In genomic region chr2:171086352-171087290, GRCh38 we compare ENCODE assay signal across 8 cellular contexts.
DNase-seq lines count a peak whose midpoint lies in the region; ATAC-seq and TF ChIP-seq lines count a peak whose summit lies in the region.
"Had no signal": no experiment of that assay in that cellular context is flagged by ENCODE, and none has a peak within 500 bp of the region (broad histone marks: within the 10 kb centered on the region; RNA-seq: fewer than 3 reads in every experiment).

No MANE protein-coding gene starts in this region.

- CTCF ChIA-PET in activated CD8-positive, alpha-beta T cell treated with anti-CD3 and anti-CD28 coated beads for 36 hours (lab: Charles Lee): interaction anchor here (0.6 to 3.0 kb wide), 41 partner anchors 9 to 670 kb away, joined by 3 to 19 read pairs (median 4); partner anchors contain the start of genes GORASP2 and TLK1

- WGBS in esophagus squamous epithelium, 2 donors: 56 to 58% methylated on average over 13 of the region's 13 CpGs
- 37 to 39% methylated on average over 13 of the region's 13 CpGs for WGBS in aorta, 2 donors

- peak overlapping the region; percentile 61 for H3K4me3 Mint-ChIP-seq in activated CD8-positive, alpha-beta T cell treated with anti-CD3 and anti-CD28 coated beads for 36 hours
- H3K4me3 Mint-ChIP-seq in nephron progenitor cell: no peak overlapping the region

- H3K27ac ChIP-seq in esophagus squamous epithelium (no peak overlapping the region), aorta (ENCODE audit: low read depth in 1 of 2, low read length in 2 of 2) (no peak overlapping the region)
- H3K27ac ChIP-seq: gastrocnemius medialis had no signal

- POLR2A ChIA-PET in activated CD8-positive, alpha-beta T cell treated with anti-CD3 and anti-CD28 coated beads for 36 hours (lab: Charles Lee): no interaction called here

- peaks cover 5% of the 10 kb centered on the region for H3K36me3 Mint-ChIP-seq in activated CD8-positive, alpha-beta T cell treated with anti-CD3 and anti-CD28 coated beads for 36 hours (ENCODE audit: low read depth)
- peaks cover 44% of the 10 kb centered on the region for H3K36me3 Mint-ChIP-seq in nephron progenitor cell (ENCODE audit: low read depth)

- H3K36me3 ChIP-seq in esophagus squamous epithelium (peaks cover 0 to 10% (median 0%) of the 10 kb centered on the region in 3 donors), aorta (ENCODE audit: control insufficient read depth in 1 of 2, insufficient read depth in 2 of 2, low read length in 1 of 2) (no peaks in the 10 kb centered on the region)
- H3K36me3 ChIP-seq: gastrocnemius medialis had no signal

- TF ChIP-seq POLR2A in esophagus squamous epithelium (IDR thresholded peaks at IDR 0.05): no peak

- H3K9me3 Mint-ChIP-seq in activated CD8-positive, alpha-beta T cell treated with anti-CD3 and anti-CD28 coated beads for 36 hours: no peaks in the 10 kb centered on the region
- peaks cover 13% of the 10 kb centered on the region for H3K9me3 Mint-ChIP-seq in nephron progenitor cell

- H3K27me3 ChIP-seq in esophagus squamous epithelium (no peaks in the 10 kb centered on the region), aorta (ENCODE audit: control insufficient read depth in 1 of 2, insufficient read depth in 2 of 2, low read length in 1 of 2) (no peaks in the 10 kb centered on the region)
- H3K27me3 ChIP-seq: gastrocnemius medialis had no signal

- peak; percentile 65 for TF ChIP-seq CTCF in GM12874 (IDR thresholded peaks at IDR 0.05; ENCODE audit: insufficient read depth, low read depth, low read length)
- TF ChIP-seq CTCF in activated CD8-positive, alpha-beta T cell treated with anti-CD3 and anti-CD28 coated beads for 36 hours (IDR thresholded peaks at IDR 0.05): peak; percentile 68
- peak; percentile 19 to 52 (median 29) for TF ChIP-seq CTCF in esophagus squamous epithelium (IDR thresholded peaks at IDR 0.05)
- peak; percentile 44 for TF ChIP-seq CTCF in nephron progenitor cell (IDR thresholded peaks at IDR 0.05)

- H3K4me1 ChIP-seq in esophagus squamous epithelium (peaks cover 0 to 20% (median 4%) of the 10 kb centered on the region in 3 donors), aorta (ENCODE audit: control insufficient read depth in 1 of 2, insufficient read depth in 2 of 2, low read length in 2 of 2) (no peaks in the 10 kb centered on the region)

- peak overlapping the region; percentile 79 for H3K27ac Mint-ChIP-seq in activated CD8-positive, alpha-beta T cell treated with anti-CD3 and anti-CD28 coated beads for 36 hours
- peak overlapping the region; percentile 92 for H3K27ac Mint-ChIP-seq in nephron progenitor cell

- H3K27me3 Mint-ChIP-seq in activated CD8-positive, alpha-beta T cell treated with anti-CD3 and anti-CD28 coated beads for 36 hours: no peaks in the 10 kb centered on the region
- H3K27me3 Mint-ChIP-seq in nephron progenitor cell (ENCODE audit: low read depth, poor library complexity): peaks cover 2% of the 10 kb centered on the region

- DNase-seq in NCI-H2227 (lab: John Stamatoyannopoulos, UW; ENCODE audit: unreplicated experiment) (peak; percentile 54), esophagus squamous epithelium (lab: John Stamatoyannopoulos, UW) (no peak), nephron progenitor cell (peak; percentile 20), aorta (no peak)
- peak; percentile 73 for DNase-seq in activated CD8-positive, alpha-beta T cell treated with anti-CD3 and anti-CD28 coated beads for 36 hours
- DNase-seq: gastrocnemius medialis had no signal

- H3K4me3 ChIP-seq in esophagus squamous epithelium: no peak overlapping the region
- H3K4me3 ChIP-seq in aorta (ENCODE audit: low read length in 2 of 2): no peak overlapping the region
- H3K4me3 ChIP-seq: gastrocnemius medialis had no signal

- intact Hi-C loops in activated CD8-positive, alpha-beta T cell treated with anti-CD3 and anti-CD28 coated beads for 36 hours (cut with micrococcal nuclease): loop anchor here (5.0 kb wide), 1 partner anchor 114 kb away; no protein-coding TSS in a partner anchor
- intact Hi-C loops in esophagus squamous epithelium (cut with DNase I): no loop called here
- intact Hi-C loops in aorta (cut with DNase I): no loop called here

- no peaks in the 10 kb centered on the region for H3K9me3 ChIP-seq in esophagus squamous epithelium
- no peaks in the 10 kb centered on the region for H3K9me3 ChIP-seq in aorta (ENCODE audit: control insufficient read depth, low read length)
- H3K9me3 ChIP-seq: gastrocnemius medialis had no signal

- peak; percentile 73 for ATAC-seq in activated CD8-positive, alpha-beta T cell treated with anti-CD3 and anti-CD28 coated beads for 36 hours
- ATAC-seq in aorta (ENCODE audit: low FRiP score): peak; percentile 86
- no peak for ATAC-seq in HG02623 (IDR thresholded peaks at IDR 0.05; ENCODE audit: unreplicated experiment)

- H3K4me1 Mint-ChIP-seq in activated CD8-positive, alpha-beta T cell treated with anti-CD3 and anti-CD28 coated beads for 36 hours (ENCODE audit: low read depth): peaks cover 64% of the 10 kb centered on the region
- peaks cover 28% of the 10 kb centered on the region for H3K4me1 Mint-ChIP-seq in nephron progenitor cell

Comparison
In these comparisons a context has a peak if more than half of its experiments do, and no peak if none do; other contexts are left out.
1. DNase-seq: peak in NCI-H2227 (single experiment), activated CD8-positive, alpha-beta T cell treated with anti-CD3 and anti-CD28 coated beads for 36 hours (single experiment) and nephron progenitor cell (single experiment); none in esophagus squamous epithelium (single experiment) and aorta (0 of 2).
2. Peak in every context shown above with its lines, with median percentiles within 50 percentile points of each other: CTCF ChIP-seq.